9 cellular contexts compared by ENCODE assay signal in genomic region chr9:128100581-128100980, GRCh38. TPM values are rescaled to one million over a fixed set of nuclear protein-coding genes. Genes with fewer than 3 reads are reported as not detected.
DNase-seq lines count a peak whose midpoint lies in the region; ATAC-seq and TF ChIP-seq lines count a peak whose summit lies in the region.
"Had no signal": no experiment of that assay in that cellular context is flagged by ENCODE, and none has a peak within 500 bp of the region (broad histone marks: within the 10 kb centered on the region; RNA-seq: fewer than 3 reads in every experiment).

No MANE protein-coding gene starts in this region.

- H4K8ac ChIP-seq in mesenchymal stem cell (ENCODE audit: low read length) = no peak overlapping the region

- no peak for ATAC-seq in HG03354 (IDR thresholded peaks at IDR 0.05; ENCODE audit: poor library complexity, severe bottlenecking, unreplicated experiment)

- peak overlapping the region; percentile 84 for H2AK5ac ChIP-seq in mesenchymal stem cell (ENCODE audit: low read length, severe bottlenecking)

- no peak for DNase-seq in PC-9
- no peak for DNase-seq in choroid plexus epithelial cell (ENCODE audit: low read depth)
- no peak for DNase-seq in mesenchymal stem cell
- no peak for DNase-seq in suprapubic skin (ENCODE audit: low spot score in 2 of 2)
- DNase-seq in COR-L47 (lab: John Stamatoyannopoulos, UW) = no peak
- no peak for DNase-seq in SW480 (ENCODE audit: low spot score)
- DNase-seq: NCI-H510A, SW 1271 had no signal

- no TSS peak for BruUV-seq in PC-9 (replicated peaks; lab: Mats Ljungman, UMichigan)

- peaks cover 43% of the 10 kb centered on the region for H3K79me2 ChIP-seq in PC-9 (ENCODE audit: low read depth)

- H3K18ac ChIP-seq in mesenchymal stem cell (ENCODE audit: low read depth in 1 of 2, low read length in 2 of 2) = peak overlapping the region; percentile 46 to 56

- H2BK5ac ChIP-seq in mesenchymal stem cell (ENCODE audit: low read depth, low read length, poor library complexity, severe bottlenecking) = no peak overlapping the region

- H2BK120ac ChIP-seq in mesenchymal stem cell (ENCODE audit: low read depth, low read length) = no peak overlapping the region

- H3F3A ChIP-seq in PC-9 (ENCODE audit: insufficient read depth, low read depth) = peaks cover 19% of the 10 kb centered on the region

- no peak overlapping the region for H3K14ac ChIP-seq in mesenchymal stem cell (ENCODE audit: low read length in 2 of 2)

- H3K4me3 ChIP-seq in PC-9 = no peak overlapping the region
- H3K4me3 ChIP-seq in choroid plexus epithelial cell (ENCODE audit: low read depth, low read length) = peak overlapping the region; percentile 17
- peak overlapping the region in 1 of 2 experiments; percentile 82 for H3K4me3 ChIP-seq in mesenchymal stem cell (ENCODE audit: insufficient read depth in 1 of 2, low read depth in 1 of 2, low read length in 2 of 2)
- H3K4me3 ChIP-seq in suprapubic skin = peak overlapping the region; percentile 55

- POLR2A ChIA-PET in PC-9 (lab: Charles Lee; ENCODE audit: unreplicated experiment) = interaction anchor here (0.8 kb wide), 1 partner anchor 13 kb away, joined by 8 read pairs; no protein-coding TSS in a partner anchor

- H2BK12ac ChIP-seq in mesenchymal stem cell (ENCODE audit: low read length in 2 of 2) = peak overlapping the region in 1 of 2 experiments; percentile 40

- TF ChIP-seq POLR2A in suprapubic skin (IDR thresholded peaks at IDR 0.05) = no peak

- H3K27ac ChIP-seq in PC-9 (no peak overlapping the region), mesenchymal stem cell (ENCODE audit: low read length, poor library complexity, severe bottlenecking) (no peak overlapping the region), suprapubic skin (peak overlapping the region; percentile 96)

- H3K27me3 ChIP-seq in PC-9 (ENCODE audit: insufficient read depth, low read depth) (no peaks in the 10 kb centered on the region), mesenchymal stem cell (ENCODE audit: control insufficient read depth in 1 of 2, insufficient read depth in 1 of 2, low read length in 2 of 2) (no peaks in the 10 kb centered on the region), suprapubic skin (no peaks in the 10 kb centered on the region)

- 0 out of 2 replicates have a peak, but pooled peaks cover under 1% of the 10 kb centered on the region for H3K36me3 ChIP-seq in PC-9 (ENCODE audit: low read depth)
- H3K36me3 ChIP-seq in mesenchymal stem cell (ENCODE audit: control insufficient read depth in 1 of 2, insufficient read depth in 2 of 2, low read depth in 1 of 2, low read length in 2 of 2) = peaks cover 42 to 47% of the 10 kb centered on the region in 2 experiments
- peaks cover 38% of the 10 kb centered on the region for H3K36me3 ChIP-seq in suprapubic skin

- H2AFZ ChIP-seq in PC-9 (no peak overlapping the region), mesenchymal stem cell (ENCODE audit: low read depth, low read length) (no peak overlapping the region)

- no peak overlapping the region for H4K91ac ChIP-seq in mesenchymal stem cell (ENCODE audit: low read length)

- no peak for TF ChIP-seq CTCF in PC-9 (conservative IDR thresholded peaks at IDR 0.05)
- TF ChIP-seq CTCF in choroid plexus epithelial cell (conservative IDR thresholded peaks at IDR 0.05; ENCODE audit: low read depth, low read length) = no peak
- TF ChIP-seq CTCF in suprapubic skin (IDR thresholded peaks at IDR 0.05) = no peak

- H3K9me2 ChIP-seq in PC-9 (ENCODE audit: insufficient read depth) = no peaks in the 10 kb centered on the region

- 94% methylated on average over 10 of the region's 10 CpGs for WGBS in mesenchymal stem cell
- WGBS in suprapubic skin = 82% methylated on average over 3 of the region's 10 CpGs

- H3K9ac ChIP-seq in mesenchymal stem cell (ENCODE audit: low read length) = peak overlapping the region; percentile 94

- no peak overlapping the region for H2BK15ac ChIP-seq in mesenchymal stem cell (ENCODE audit: low read depth, poor library complexity, severe bottlenecking)

- CTCF ChIA-PET in PC-9 (lab: Charles Lee) = interaction anchor here (0.6 kb wide), 1 partner anchor 49 kb away, joined by 3 read pairs; no protein-coding TSS in a partner anchor

- no peaks in the 10 kb centered on the region for H3K9me3 ChIP-seq in PC-9 (ENCODE audit: insufficient read depth, low read depth)
- no peaks in the 10 kb centered on the region for H3K9me3 ChIP-seq in mesenchymal stem cell (ENCODE audit: control insufficient read depth, low read length)
- H3K9me3 ChIP-seq in suprapubic skin = no peaks in the 10 kb centered on the region

- intact Hi-C loops in PC-9 (cut with micrococcal nuclease; ENCODE audit: unreplicated experiment) = no loop called here

- H4K20me1 ChIP-seq in PC-9 (ENCODE audit: insufficient read depth) = peaks cover 9% of the 10 kb centered on the region; the same call in 1 of the 2 replicates

- H3K4ac ChIP-seq in mesenchymal stem cell (ENCODE audit: low read depth in 1 of 2, low read length in 2 of 2) = peak overlapping the region; percentile 24 to 41

- H3K23ac ChIP-seq in mesenchymal stem cell (ENCODE audit: low read length in 2 of 2) = peak overlapping the region in 1 of 2 experiments; percentile 24

- peaks cover 21% of the 10 kb centered on the region for H3K4me1 ChIP-seq in PC-9 (replicated peaks; ENCODE audit: insufficient read depth)
- H3K4me1 ChIP-seq in mesenchymal stem cell (ENCODE audit: control insufficient read depth, insufficient read depth, low read depth, low read length) = peaks cover 45% of the 10 kb centered on the region
- H3K4me1 ChIP-seq in suprapubic skin = peaks cover 58% of the 10 kb centered on the region

- peak overlapping the region; percentile 98 for H3K4me2 ChIP-seq in PC-9
- H3K4me2 ChIP-seq in mesenchymal stem cell (ENCODE audit: low read length, poor library complexity, severe bottlenecking) = peak overlapping the region; percentile 68

- TF ChIP-seq EP300 in suprapubic skin (IDR thresholded peaks at IDR 0.05) = no peak

- H3K79me1 ChIP-seq in mesenchymal stem cell (replicated peaks; ENCODE audit: low read length, poor library complexity, severe bottlenecking) = peaks cover 24% of the 10 kb centered on the region

RNA-seq across cellular contexts. Expression of gene PTGES2, which starts 26.9 kb away (rescaled TPM):
- total RNA-seq in PC-9 (2021) (95.2 and 124 TPM in 2 replicates), suprapubic skin (10 to 100 TPM; 47.4 to 76.0 (median 55.9) TPM)
- 31.2 TPM for polyA plus RNA-seq in mesenchymal stem cell (2013, experiment 1 of 2)
- polyA plus RNA-seq in mesenchymal stem cell (2013, experiment 2 of 2) = 28.6 TPM

RNA-seq across cellular contexts. Expression of gene SLC25A25, which starts 32.5 kb away (rescaled TPM):
- total RNA-seq in PC-9 (2021) (11.7 and 13.4 TPM in 2 replicates), suprapubic skin (100 to 1,000 TPM in 1 of 4 donors, 10 to 100 TPM in 3; 37.9 to 106 (median 66.5) TPM)
- 6.8 TPM for polyA plus RNA-seq in mesenchymal stem cell (2013, experiment 1 of 2)
- polyA plus RNA-seq in mesenchymal stem cell (2013, experiment 2 of 2) = 6.4 TPM

RNA-seq across cellular contexts. Expression of gene NAIF1, which starts 33.5 kb away (rescaled TPM):
- total RNA-seq in PC-9 (2021) (16.1 and 17.3 TPM in 2 replicates), suprapubic skin (10 to 100 TPM in 3 of 4 donors, 1 to 10 TPM in 1; 9.6 to 14.7 (median 12.6) TPM)
- polyA plus RNA-seq in mesenchymal stem cell (2013, experiment 1 of 2) = 6.5 TPM
- 6.1 TPM for polyA plus RNA-seq in mesenchymal stem cell (2013, experiment 2 of 2)

RNA-seq across cellular contexts. Expression of gene LCN2, which starts 48.7 kb away (rescaled TPM):
- total RNA-seq in PC-9 (2021) (430 and 537 TPM in 2 replicates), suprapubic skin (10 to 100 TPM in 2 of 4 donors, 1 to 10 TPM in 2; 6.0 to 45.7 (median 22.3) TPM)
- polyA plus RNA-seq in mesenchymal stem cell (2013, experiment 1 of 2) = not detected
- polyA plus RNA-seq in mesenchymal stem cell (2013, experiment 2 of 2) = not detected

RNA-seq across cellular contexts. Expression of gene BBLN, which starts 59.5 kb away (rescaled TPM):
- 154 and 213 TPM in 2 replicates for total RNA-seq in PC-9 (2021)
- 68.0 TPM for polyA plus RNA-seq in mesenchymal stem cell (2013, experiment 1 of 2)
- 68.2 TPM for polyA plus RNA-seq in mesenchymal stem cell (2013, experiment 2 of 2)
- 100 to 1,000 TPM; 157 to 345 (median 224) TPM for total RNA-seq in suprapubic skin
